Comparison of ENCODE assay signal across 24 cellular contexts in the genomic region with DNA sequence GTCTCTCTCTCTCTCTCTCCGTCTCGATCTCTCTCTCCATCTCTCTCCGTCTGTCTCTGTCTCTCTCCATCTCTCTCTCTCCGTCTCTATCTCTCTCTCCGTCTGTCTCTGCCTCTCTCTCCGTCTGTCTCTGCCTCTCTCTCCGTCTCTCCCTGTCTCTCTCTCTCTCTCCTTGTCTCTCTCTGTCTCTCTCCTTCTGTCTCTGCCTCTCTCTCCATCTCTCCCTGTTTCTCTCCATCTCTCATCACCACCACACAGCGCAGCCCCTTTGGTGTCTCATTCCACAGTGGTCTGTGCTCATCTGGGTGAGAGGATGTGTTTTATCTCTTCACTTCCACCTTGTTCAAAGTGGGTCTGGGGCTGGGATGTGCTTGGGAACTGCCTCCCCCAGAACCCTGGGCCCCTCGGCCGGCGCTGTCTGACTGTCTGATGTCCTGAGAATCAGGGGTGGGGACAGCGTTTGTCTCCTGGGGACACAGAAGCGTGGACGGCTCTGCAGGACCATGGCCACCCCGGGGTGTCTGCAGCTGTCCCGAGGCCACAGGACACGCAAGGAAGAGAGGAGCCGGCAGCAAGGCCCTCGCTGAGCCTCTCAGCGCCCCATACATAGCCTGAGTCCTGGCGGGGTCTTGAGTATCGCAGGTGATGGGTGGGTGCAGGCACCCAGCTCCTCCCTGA.
"Had no signal": no experiment of that assay in that cellular context is flagged by ENCODE, and none has a peak within 500 bp of the region (broad histone marks: within the 10 kb centered on the region; RNA-seq: fewer than 3 reads in every experiment).

No MANE protein-coding gene starts in this region.

- H3K27me3 Mint-ChIP-seq: central memory CD8-positive, alpha-beta T cell; effector memory CD8-positive, alpha-beta T cell; progenitor cell of endocrine pancreas; stimulated activated memory B cell treated with anti-CD40 and anti-IgM and Interleukin-4, amounts not matched to agents 10 μg/mL and 1 μg/mL and 100 μg/mL, for 72 hours; stimulated activated naive CD8-positive, alpha-beta T cell treated with anti-CD3 and anti-CD28 coated beads, Interleukin-15, Interleukin-2, amounts not matched to agents 100 ng/mL and 50 ng/mL, for 24 hours had no signal

- H3K9me3 Mint-ChIP-seq: central memory CD8-positive, alpha-beta T cell; effector memory CD8-positive, alpha-beta T cell; mesothelial cell of epicardium; nephron; stimulated activated memory B cell treated with anti-CD40 and anti-IgM and Interleukin-4, amounts not matched to agents 10 μg/mL and 1 μg/mL and 100 μg/mL, for 72 hours; stimulated activated naive CD8-positive, alpha-beta T cell treated with anti-CD3 and anti-CD28 coated beads, Interleukin-15, Interleukin-2, amounts not matched to agents 100 ng/mL and 50 ng/mL, for 24 hours had no signal

- H3K4me1 Mint-ChIP-seq: nephron; stimulated activated memory B cell treated with anti-CD40 and anti-IgM and Interleukin-4, amounts not matched to agents 10 μg/mL and 1 μg/mL and 100 μg/mL, for 72 hours had no signal

- H3K4me3 Mint-ChIP-seq: central memory CD8-positive, alpha-beta T cell; effector memory CD8-positive, alpha-beta T cell; mesothelial cell of epicardium; nephron; stimulated activated memory B cell treated with anti-CD40 and anti-IgM and Interleukin-4, amounts not matched to agents 10 μg/mL and 1 μg/mL and 100 μg/mL, for 72 hours; stimulated activated naive CD8-positive, alpha-beta T cell treated with anti-CD3 and anti-CD28 coated beads, Interleukin-15, Interleukin-2, amounts not matched to agents 100 ng/mL and 50 ng/mL, for 24 hours had no signal

- H3K27ac ChIP-seq: epithelial cell of prostate, esophagus muscularis mucosa, hepatocyte, pancreas, thoracic aorta had no signal

- DNase-seq: cortex of kidney; dorsolateral prefrontal cortex; effector memory CD8-positive, alpha-beta T cell; gastrocnemius medialis; kidney; left colon; occipital lobe; spleen; stimulated activated CD4-positive, alpha-beta T cell treated with anti-CD3 and anti-CD28 coated beads, Interleukin-15, amount 100 ng/mL, for 24 hours; stimulated activated CD4-positive, alpha-beta T cell treated with anti-CD3 and anti-CD28 coated beads, Interleukin-1b, Interleukin-23, amount 100 ng/mL, for 48 hours; stimulated activated CD4-positive, alpha-beta T cell treated with anti-CD3 and anti-CD28 coated beads, Interleukin-4, amount 100 ng/mL, for 24 hours; transverse colon had no signal

- H3K36me3 ChIP-seq: pancreas had no signal

- ATAC-seq: effector memory CD8-positive, alpha-beta T cell; gastrocnemius medialis; sciatic nerve; stimulated activated memory B cell treated with anti-CD40 and anti-IgM and Interleukin-4, amounts not matched to agents 10 μg/mL and 1 μg/mL and 100 μg/mL, for 72 hours had no signal

- H3K27me3 ChIP-seq: dorsolateral prefrontal cortex, gastrocnemius medialis, hepatocyte, pancreas, spleen, transverse colon had no signal

- H3K4me3 ChIP-seq: dorsolateral prefrontal cortex, esophagus muscularis mucosa, gastrocnemius medialis, hepatocyte, pancreas, spleen, thoracic aorta, transverse colon had no signal

- H3K27ac Mint-ChIP-seq: mesothelial cell of epicardium; nephron; progenitor cell of endocrine pancreas; stimulated activated memory B cell treated with anti-CD40 and anti-IgM and Interleukin-4, amounts not matched to agents 10 μg/mL and 1 μg/mL and 100 μg/mL, for 72 hours; stimulated activated naive CD8-positive, alpha-beta T cell treated with anti-CD3 and anti-CD28 coated beads, Interleukin-15, Interleukin-2, amounts not matched to agents 100 ng/mL and 50 ng/mL, for 24 hours had no signal

- H3K4me1 ChIP-seq: esophagus muscularis mucosa, gastrocnemius medialis, pancreas, spleen had no signal

- H3K9me3 ChIP-seq: esophagus muscularis mucosa, gastrocnemius medialis, pancreas, spleen, thoracic aorta, transverse colon had no signal
